36 cellular contexts compared by ENCODE assay signal in the genomic region with DNA sequence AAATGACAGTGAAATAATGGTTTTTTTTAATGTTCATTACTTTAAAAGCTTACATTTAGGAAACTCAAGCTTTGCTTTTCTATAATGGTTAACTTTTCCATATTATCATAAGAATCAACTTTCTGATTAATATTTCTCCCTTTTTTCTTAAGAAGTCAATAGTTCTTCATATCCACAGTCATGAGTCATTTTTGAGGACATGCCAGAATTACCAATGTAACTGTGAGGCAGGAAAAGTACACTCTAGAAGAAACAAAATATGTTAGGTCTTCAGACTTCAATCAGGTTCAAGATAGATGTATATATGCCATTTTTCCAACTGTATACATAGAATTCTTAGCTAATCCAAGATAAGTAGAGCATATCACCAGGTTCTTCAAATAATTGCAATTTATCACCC. TPM values are rescaled to one million over a fixed set of nuclear protein-coding genes. Genes with fewer than 3 reads are reported as not detected.
"Had no signal": no experiment of that assay in that cellular context is flagged by ENCODE, and none has a peak within 500 bp of the region (broad histone marks: within the 10 kb centered on the region; RNA-seq: fewer than 3 reads in every experiment).

No MANE protein-coding gene starts in this region.

- H3K27ac Mint-ChIP-seq: activated CD4-positive, alpha-beta memory T cell treated with anti-CD3 and anti-CD28 coated beads, Interleukin-2, amount 10 ng/mL, durations not matched to agents 7 days and 5 days; activated CD4-positive, alpha-beta T cell treated with anti-CD3 and anti-CD28 coated beads for 36 hours; activated CD4-positive, alpha-beta T cell treated with anti-CD3 and anti-CD28 coated beads, Interleukin-2, amount 10 ng/mL, durations not matched to agents 7 days and 5 days; activated CD8-positive, alpha-beta memory T cell treated with anti-CD3 and anti-CD28 coated beads, Interleukin-2, amount 10 ng/mL, durations not matched to agents 7 days and 5 days; activated CD8-positive, alpha-beta T cell treated with anti-CD3 and anti-CD28 coated beads, Interleukin-2, amount 10 ng/mL, durations not matched to agents 7 days and 5 days; activated naive CD4-positive, alpha-beta T cell treated with anti-CD3 and anti-CD28 coated beads, Interleukin-2, amount 10 ng/mL, durations not matched to agents 7 days and 5 days; activated naive CD4-positive, alpha-beta T cell treated with anti-CD3 and anti-CD28 coated beads, Interleukin-2, amount 50 U/mL, for 24 hours; activated naive CD8-positive, alpha-beta T cell; activated naive CD8-positive, alpha-beta T cell treated with anti-CD3 and anti-CD28 coated beads, Interleukin-2, amount 10 ng/mL, durations not matched to agents 7 days and 5 days; activated naive CD8-positive, alpha-beta T cell treated with anti-CD3 and anti-CD28 coated beads, Interleukin-2, amount 50 U/mL, for 24 hours; activated T-cell treated with anti-CD3 and anti-CD28 coated beads, Interleukin-2, amount 50 U/mL, for 24 hours; activated T-helper 2 cell treated with anti-CD3 and anti-CD28 coated beads, Interferon-gamma antibody, Interleukin-2, Interleukin-4, amounts not matched to agents 10 μg/mL and 5 μg/mL and 100 μg/mL, durations not matched to agents 14 hours and 24 hours and 36 hours; brain; T-helper 1 cell treated with Interleukin-12 subunit alpha and Interleukin-12 subunit beta and Interleukin-4 antibody, amounts not matched to agents 30 μg/mL and 1 μg/mL, for 36 hours; T-helper 2 cell treated with Interferon-gamma antibody and Interleukin-4, amounts not matched to agents 5 μg/mL and 100 μg/mL, for 36 hours; WTC11 had no signal

- H3K36me3 ChIP-seq: ascending aorta, WERI-Rb-1 had no signal

- DNase-seq: activated CD4-positive, alpha-beta memory T cell treated with anti-CD3 and anti-CD28 coated beads, Interleukin-2, amount 10 ng/mL, durations not matched to agents 7 days and 5 days; activated CD4-positive, alpha-beta T cell treated with anti-CD3 and anti-CD28 coated beads for 1 hour; activated CD4-positive, alpha-beta T cell treated with anti-CD3 and anti-CD28 coated beads for 36 hours; activated CD4-positive, alpha-beta T cell treated with anti-CD3 and anti-CD28 coated beads for 48 hours; activated CD4-positive, alpha-beta T cell treated with anti-CD3 and anti-CD28 coated beads, Interleukin-2, amount 10 ng/mL, durations not matched to agents 7 days and 5 days; activated CD4-positive, alpha-beta T cell treated with anti-CD3 and anti-CD28 coated beads, Interleukin-2, amount 50 U/mL, for 48 hours; activated CD4-positive, CD25-positive, alpha-beta regulatory T cell; activated CD8-positive, alpha-beta memory T cell treated with anti-CD3 and anti-CD28 coated beads for 24 hours; activated CD8-positive, alpha-beta memory T cell treated with anti-CD3 and anti-CD28 coated beads, Interleukin-2, amount 10 ng/mL, durations not matched to agents 7 days and 5 days; activated CD8-positive, alpha-beta memory T cell treated with anti-CD3 and anti-CD28 coated beads, Interleukin-2, amount 50 U/mL, for 48 hours; activated CD8-positive, alpha-beta T cell treated with anti-CD3 and anti-CD28 coated beads, Interleukin-2, amount 10 ng/mL, durations not matched to agents 7 days and 5 days; activated effector memory CD4-positive, alpha-beta T cell treated with Interleukin-2 at 50 U/mL for 16 hours; activated gamma-delta T cell; activated naive CD4-positive, alpha-beta T cell treated with anti-CD3 and anti-CD28 coated beads, Interleukin-2, amount 10 ng/mL, durations not matched to agents 7 days and 5 days; activated naive CD4-positive, alpha-beta T cell treated with Interleukin-2 at 50 U/mL for 16 hours; activated naive CD8-positive, alpha-beta T cell treated with anti-CD3 and anti-CD28 coated beads, Interleukin-2, amount 10 ng/mL, durations not matched to agents 7 days and 5 days; activated naive CD8-positive, alpha-beta T cell treated with anti-CD3 and anti-CD28 coated beads, Interleukin-2, amount 50 U/mL, for 24 hours; activated T-cell treated with anti-CD3 and anti-CD28 coated beads, Interleukin-2, amount 50 U/mL, for 24 hours; activated T-cell treated with anti-CD3 and anti-CD28 coated beads, Interleukin-2, amount 50 U/mL, for 48 hours; amygdala; anterior cingulate cortex; central memory CD4-positive, alpha-beta T cell; T-helper 1 cell; T-helper 2 cell; T-helper 9 cell; WERI-Rb-1 had no signal

- H3K4me3 ChIP-seq: ascending aorta had no signal

- H3K27me3 Mint-ChIP-seq: activated naive CD4-positive, alpha-beta T cell treated with anti-CD3 and anti-CD28 coated beads, Interleukin-2, amount 10 ng/mL, durations not matched to agents 7 days and 5 days had no signal

- H3K27me3 ChIP-seq: ascending aorta had no signal

- H3K4me3 Mint-ChIP-seq: activated CD4-positive, alpha-beta memory T cell treated with anti-CD3 and anti-CD28 coated beads, Interleukin-2, amount 10 ng/mL, durations not matched to agents 7 days and 5 days; activated CD4-positive, alpha-beta T cell treated with anti-CD3 and anti-CD28 coated beads for 36 hours; activated CD4-positive, alpha-beta T cell treated with anti-CD3 and anti-CD28 coated beads, Interleukin-2, amount 10 ng/mL, durations not matched to agents 7 days and 5 days; activated CD8-positive, alpha-beta memory T cell treated with anti-CD3 and anti-CD28 coated beads, Interleukin-2, amount 10 ng/mL, durations not matched to agents 7 days and 5 days; activated CD8-positive, alpha-beta T cell treated with anti-CD3 and anti-CD28 coated beads, Interleukin-2, amount 10 ng/mL, durations not matched to agents 7 days and 5 days; activated naive CD4-positive, alpha-beta T cell treated with anti-CD3 and anti-CD28 coated beads, Interleukin-2, amount 10 ng/mL, durations not matched to agents 7 days and 5 days; activated naive CD4-positive, alpha-beta T cell treated with anti-CD3 and anti-CD28 coated beads, Interleukin-2, amount 50 U/mL, for 24 hours; activated naive CD8-positive, alpha-beta T cell; activated naive CD8-positive, alpha-beta T cell treated with anti-CD3 and anti-CD28 coated beads, Interleukin-2, amount 10 ng/mL, durations not matched to agents 7 days and 5 days; activated naive CD8-positive, alpha-beta T cell treated with anti-CD3 and anti-CD28 coated beads, Interleukin-2, amount 50 U/mL, for 24 hours; activated T-cell treated with anti-CD3 and anti-CD28 coated beads, Interleukin-2, amount 50 U/mL, for 24 hours; brain; T-helper 1 cell treated with Interleukin-12 subunit alpha and Interleukin-12 subunit beta and Interleukin-4 antibody, amounts not matched to agents 30 μg/mL and 1 μg/mL, for 36 hours; T-helper 2 cell treated with Interferon-gamma antibody and Interleukin-4, amounts not matched to agents 5 μg/mL and 100 μg/mL, for 36 hours; WTC11 had no signal

- ATAC-seq: activated CD4-positive, alpha-beta T cell treated with anti-CD3 and anti-CD28 coated beads for 36 hours; activated CD4-positive, CD25-positive, alpha-beta regulatory T cell treated with anti-CD3 and anti-CD28 coated beads, Interleukin-2, amount 50 U/mL, for 24 hours; activated CD8-positive, alpha-beta memory T cell treated with anti-CD3 and anti-CD28 coated beads, Interleukin-2, amount 10 ng/mL, durations not matched to agents 7 days and 5 days; activated CD8-positive, alpha-beta T cell treated with anti-CD3 and anti-CD28 coated beads, Interleukin-2, amount 10 ng/mL, durations not matched to agents 7 days and 5 days; activated naive CD8-positive, alpha-beta T cell treated with anti-CD3 and anti-CD28 coated beads, Interleukin-2, amount 50 U/mL, for 24 hours; WTC11 had no signal

- FAIRE-seq: TTC549 had no signal

- H3K36me3 Mint-ChIP-seq: activated naive CD4-positive, alpha-beta T cell treated with anti-CD3 and anti-CD28 coated beads, Interleukin-2, amount 10 ng/mL, durations not matched to agents 7 days and 5 days; activated naive CD4-positive, alpha-beta T cell treated with anti-CD3 and anti-CD28 coated beads, Interleukin-2, amount 50 U/mL, for 24 hours; activated naive CD8-positive, alpha-beta T cell treated with anti-CD3 and anti-CD28 coated beads, Interleukin-2, amount 10 ng/mL, durations not matched to agents 7 days and 5 days; brain had no signal

- H3K9me3 ChIP-seq: ascending aorta had no signal

- H3K4me1 ChIP-seq: ascending aorta had no signal

- H3K4me1 Mint-ChIP-seq: activated CD4-positive, alpha-beta T cell treated with anti-CD3 and anti-CD28 coated beads, Interleukin-2, amount 10 ng/mL, durations not matched to agents 7 days and 5 days; activated naive CD4-positive, alpha-beta T cell treated with anti-CD3 and anti-CD28 coated beads, Interleukin-2, amount 10 ng/mL, durations not matched to agents 7 days and 5 days; activated naive CD4-positive, alpha-beta T cell treated with anti-CD3 and anti-CD28 coated beads, Interleukin-2, amount 50 U/mL, for 24 hours; activated naive CD8-positive, alpha-beta T cell treated with anti-CD3 and anti-CD28 coated beads, Interleukin-2, amount 10 ng/mL, durations not matched to agents 7 days and 5 days; brain had no signal

- H3K27ac ChIP-seq: ascending aorta, WERI-Rb-1 had no signal

RNA-seq across cellular contexts. Expression of a gene that starts 10.9 kb away (rescaled TPM):
- total RNA-seq: activated CD4-positive, alpha-beta memory T cell treated with anti-CD3 and anti-CD28 coated beads, Interleukin-2, amount 10 ng/mL, durations not matched to agents 7 days and 5 days; activated CD4-positive, alpha-beta T cell treated with anti-CD3 and anti-CD28 coated beads for 36 hours; activated CD4-positive, alpha-beta T cell treated with anti-CD3 and anti-CD28 coated beads, Interleukin-2, amount 10 ng/mL, durations not matched to agents 7 days and 5 days; activated CD8-positive, alpha-beta memory T cell treated with anti-CD3 and anti-CD28 coated beads, Interleukin-2, amount 10 ng/mL, durations not matched to agents 7 days and 5 days; activated CD8-positive, alpha-beta T cell treated with anti-CD3 and anti-CD28 coated beads, Interleukin-2, amount 10 ng/mL, durations not matched to agents 7 days and 5 days; activated T-helper 2 cell treated with anti-CD3 and anti-CD28 coated beads, Interferon-gamma antibody, Interleukin-2, Interleukin-4, amounts not matched to agents 10 μg/mL and 5 μg/mL and 100 μg/mL, durations not matched to agents 14 hours and 24 hours and 36 hours had no signal
